ENCODE assay signal across 8 cellular contexts in the genomic region with DNA sequence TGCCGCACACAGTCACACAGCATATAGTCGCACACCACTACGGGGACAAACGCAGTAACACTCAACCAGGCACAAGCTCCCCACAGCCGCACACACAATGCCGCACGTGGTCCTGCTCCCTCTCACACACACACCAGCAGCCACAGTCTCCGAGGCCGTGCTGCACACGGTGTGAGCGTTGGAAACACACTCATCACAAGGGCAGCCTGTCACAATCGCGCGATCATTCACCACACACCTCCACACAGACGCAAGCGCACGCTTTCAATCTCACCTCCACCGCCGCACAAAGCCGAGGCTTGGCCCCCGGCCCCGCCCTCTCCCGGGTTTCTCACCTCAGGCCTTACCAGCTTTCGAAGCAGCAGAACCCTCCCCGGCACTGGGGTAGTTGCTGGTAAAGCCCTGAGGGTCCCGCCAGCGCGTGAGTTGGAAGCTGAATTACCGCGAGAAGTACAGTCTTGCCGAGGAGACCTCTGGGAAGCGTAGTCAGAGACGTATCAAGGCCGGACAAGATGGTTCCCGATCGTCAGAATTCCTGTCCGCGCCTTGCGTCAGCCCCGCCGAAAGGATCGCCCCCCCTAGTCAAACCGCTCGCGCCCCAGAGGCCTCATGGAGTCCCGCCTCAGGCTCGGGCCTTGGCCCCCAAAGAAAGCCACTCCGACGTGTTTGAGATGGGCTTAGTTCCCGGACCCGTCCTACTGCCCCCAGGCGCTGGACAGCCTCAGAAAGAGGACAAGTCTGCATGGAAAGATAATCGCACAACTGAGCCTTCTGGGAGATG. TPM values are rescaled to one million over a fixed set of nuclear protein-coding genes. Genes with fewer than 3 reads are reported as not detected.
DNase-seq lines count a peak whose midpoint lies in the region; ATAC-seq lines count a peak whose summit lies in the region.

A gene (minus strand): TSS at position 423 of the 781 bp plus-strand sequence. CDS start 13,004 bp downstream, outside the sequence.

- peak within 1 kb of the TSS; percentile 92 to 100 (median 98) for H3K4me3 Mint-ChIP-seq in CD8-positive, alpha-beta memory T cell
- H3K4me3 Mint-ChIP-seq in effector memory CD8-positive, alpha-beta T cell: peak within 1 kb of the TSS; percentile 91 to 99

- no peaks in the 10 kb centered on the region for H3K9me3 ChIP-seq in CD8-positive, alpha-beta memory T cell (ENCODE audit: low read length)

- POLR2A ChIA-PET in CD8-positive, alpha-beta memory T cell (lab: Charles Lee): interaction anchor here (0.5 to 2.3 kb wide), 10 partner anchors 32 to 364 kb away, joined by 3 to 24 read pairs (median 8); a partner anchor contains a TSS

- CTCF ChIA-PET in CD8-positive, alpha-beta memory T cell (lab: Charles Lee): interaction anchor here (0.9 kb wide), 1 partner anchor 361 kb away, joined by 3 read pairs; no protein-coding TSS in a partner anchor

- peaks cover 15% of the 10 kb centered on the region for H3K4me1 ChIP-seq in CD8-positive, alpha-beta memory T cell (ENCODE audit: insufficient read depth, low read length)

- peak; percentile 89 for ATAC-seq in GM19467 (IDR thresholded peaks at IDR 0.05; ENCODE audit: unreplicated experiment)
- peak; percentile 83 for ATAC-seq in effector memory CD8-positive, alpha-beta T cell (replicated peaks)

- peaks cover 34 to 42% (median 40%) of the 10 kb centered on the region in 3 donors for H3K4me1 Mint-ChIP-seq in CD8-positive, alpha-beta memory T cell
- H3K4me1 Mint-ChIP-seq in effector memory CD8-positive, alpha-beta T cell (ENCODE audit: low read depth in 2 of 2): peaks cover 27 to 35% of the 10 kb centered on the region in 2 donors

- H3K36me3 ChIP-seq in CD8-positive, alpha-beta memory T cell (ENCODE audit: insufficient read depth, low read length): no peaks in the 10 kb centered on the region

- peak within 1 kb of the TSS; percentile 90 for H3K27ac ChIP-seq in CD8-positive, alpha-beta memory T cell (ENCODE audit: low read depth, low read length)

- peaks cover 0 to 4% of the 10 kb centered on the region in 2 donors for H3K27me3 Mint-ChIP-seq in CD8-positive, alpha-beta memory T cell
- H3K27me3 Mint-ChIP-seq in effector memory CD8-positive, alpha-beta T cell: no peaks in the 10 kb centered on the region

- H3K9me3 Mint-ChIP-seq in CD8-positive, alpha-beta memory T cell: peaks cover 0 to 14% (median 11%) of the 10 kb centered on the region in 5 donors
- peaks cover 0 to 7% of the 10 kb centered on the region in 2 donors for H3K9me3 Mint-ChIP-seq in effector memory CD8-positive, alpha-beta T cell

- peaks cover 3 to 25% (median 17%) of the 10 kb centered on the region in 3 donors for H3K36me3 Mint-ChIP-seq in CD8-positive, alpha-beta memory T cell
- peaks cover 14% of the 10 kb centered on the region for H3K36me3 Mint-ChIP-seq in effector memory CD8-positive, alpha-beta T cell (ENCODE audit: insufficient read depth)

- H3K4me3 ChIP-seq in CD8-positive, alpha-beta memory T cell (ENCODE audit: low read length): peak within 1 kb of the TSS; percentile 99

- peak within 1 kb of the TSS; percentile 95 to 100 (median 98) for H3K27ac Mint-ChIP-seq in CD8-positive, alpha-beta memory T cell
- H3K27ac Mint-ChIP-seq in effector memory CD8-positive, alpha-beta T cell: peak within 1 kb of the TSS; percentile 97 to 100

- H3K27me3 ChIP-seq in CD8-positive, alpha-beta memory T cell (ENCODE audit: insufficient read depth, low read length, poor library complexity, severe bottlenecking): no peaks in the 10 kb centered on the region

- DNase-seq in CD8-positive, alpha-beta memory T cell: peak; percentile 84 to 97 (median 95)
- DNase-seq in HS-27A (ENCODE audit: low read depth) (peak; percentile 98), NK-92 (lab: John Stamatoyannopoulos, UW; ENCODE audit: unreplicated experiment) (peak; percentile 75), medulla oblongata (ENCODE audit: extremely low spot score) (peak; percentile 96)
- DNase-seq in activated CD8-positive, alpha-beta memory T cell treated with anti-CD3 and anti-CD28 coated beads for 48 hours (ENCODE audit: low read depth in 2 of 3, low spot score in 2 of 3): peak; percentile 72 to 81 (median 79)
- peak; percentile 89 to 93 (median 92) for DNase-seq in effector memory CD8-positive, alpha-beta T cell
- peak; percentile 78 to 96 (median 84) for DNase-seq in stimulated activated CD4-positive, alpha-beta T cell treated with anti-CD3 and anti-CD28 coated beads, TNF-alpha, amount 100 ng/mL, for 48 hours (ENCODE audit: low read depth in 3 of 3)

RNA-seq across cellular contexts. Expression of the gene that starts here (rescaled TPM):
- total RNA-seq in CD8-positive, alpha-beta memory T cell: 1 to 10 TPM; 8.2 to 9.0 TPM
- polyA plus RNA-seq in CD8-positive, alpha-beta memory T cell: 12.9 TPM

Comparison
In these comparisons a context has a peak if more than half of its experiments do, and no peak if none do; other contexts are left out.
1. Peak in every context shown above with its lines: DNase-seq, ATAC-seq, H3K4me3 ChIP-seq and H3K27ac ChIP-seq.